Comparison of ENCODE assay signal across 19 cellular contexts in genomic region chr17:79981090-79981489, GRCh38. TPM values are rescaled to one million over a fixed set of nuclear protein-coding genes. Genes with fewer than 3 reads are reported as not detected.
DNase-seq lines count a peak whose midpoint lies in the region; ATAC-seq and TF ChIP-seq lines count a peak whose summit lies in the region.
"Had no signal": no experiment of that assay in that cellular context is flagged by ENCODE, and none has a peak within 500 bp of the region (broad histone marks: within the 10 kb centered on the region; RNA-seq: fewer than 3 reads in every experiment).

No MANE protein-coding gene starts in this region.

- H3K4me3 Mint-ChIP-seq in neural progenitor cell: no peak overlapping the region
- H3K4me3 Mint-ChIP-seq: nephron had no signal

- H2AFZ ChIP-seq in neural progenitor cell (replicated peaks): no peak overlapping the region

- H3K9ac ChIP-seq in neural progenitor cell: no peak overlapping the region

- intact Hi-C loops in cardiac septum (cut with DNase I): no loop called here
- intact Hi-C loops in left ventricle myocardium inferior (cut with micrococcal nuclease): no loop called here

- no peaks in the 10 kb centered on the region for H3K4me1 ChIP-seq in left ventricle myocardium inferior
- H3K4me1 ChIP-seq in neural progenitor cell: peaks cover 15% of the 10 kb centered on the region

- H4K20me1 ChIP-seq in neural progenitor cell (ENCODE audit: low read depth): peaks cover 33% of the 10 kb centered on the region

- no peaks in the 10 kb centered on the region for H3K79me2 ChIP-seq in neural progenitor cell (ENCODE audit: low read depth)

- no peak overlapping the region for H3K27ac ChIP-seq in left ventricle myocardium inferior (replicated peaks)
- H3K27ac ChIP-seq in neural progenitor cell: no peak overlapping the region
- H3K27ac ChIP-seq: adrenal gland, HL-60 had no signal

- peaks cover 10% of the 10 kb centered on the region for H3F3A ChIP-seq in neural progenitor cell (ENCODE audit: low read depth)

- peaks cover 11% of the 10 kb centered on the region for H3K36me3 Mint-ChIP-seq in neural progenitor cell

- H3K27ac Mint-ChIP-seq in neural progenitor cell: peak overlapping the region; percentile 67
- H3K27ac Mint-ChIP-seq: nephron had no signal

- no peaks in the 10 kb centered on the region for H3K9me3 Mint-ChIP-seq in neural progenitor cell
- H3K9me3 Mint-ChIP-seq: nephron had no signal

- peaks cover 9% of the 10 kb centered on the region for H3K27me3 Mint-ChIP-seq in neural progenitor cell (ENCODE audit: insufficient read depth, low read depth)

- H3K4me3 ChIP-seq in left ventricle myocardium inferior (no peak overlapping the region), neural progenitor cell (no peak overlapping the region)
- H3K4me3 ChIP-seq: adrenal gland had no signal

- no peaks in the 10 kb centered on the region for H3K27me3 ChIP-seq in left ventricle myocardium inferior (ENCODE audit: low read depth)
- no peaks in the 10 kb centered on the region for H3K27me3 ChIP-seq in neural progenitor cell
- H3K27me3 ChIP-seq: adrenal gland had no signal

- DNase-seq in cardiac septum (ENCODE audit: low spot score): peak; percentile 50
- DNase-seq in left ventricle myocardium inferior: no peak
- peak; percentile 53 for DNase-seq in ecto neural progenitor cell (ENCODE audit: low spot score)
- peak; percentile 59 for DNase-seq in neural progenitor cell (ENCODE audit: low spot score)
- DNase-seq in activated CD8-positive, alpha-beta memory T cell treated with anti-CD3 and anti-CD28 coated beads for 24 hours: no peak
- no peak for DNase-seq in pons (ENCODE audit: low spot score)
- no peak for DNase-seq in AG08395 (ENCODE audit: low spot score)
- DNase-seq: activated CD4-positive, alpha-beta T cell treated with anti-CD3 and anti-CD28 coated beads, Interleukin-2, amount 50 U/mL, for 1 hour; activated CD8-positive, alpha-beta memory T cell treated with anti-CD3 and anti-CD28 coated beads, Interleukin-2, amount 50 U/mL, for 4 hours; activated gamma-delta T cell; DMS 273 treated with DMSO at 0.1 percent for 48 hours; mesenchymal stem cell; NCI-H1417; NCI-H524; RPMI8226 had no signal

- H3K4me2 ChIP-seq in neural progenitor cell: peak overlapping the region; percentile 56

- no peaks in the 10 kb centered on the region for H3K9me3 ChIP-seq in left ventricle myocardium inferior (replicated peaks)
- H3K9me3 ChIP-seq in neural progenitor cell (ENCODE audit: low read depth): no peaks in the 10 kb centered on the region
- H3K9me3 ChIP-seq: adrenal gland had no signal

- no peak for TF ChIP-seq CTCF in left ventricle myocardium inferior (IDR thresholded peaks at IDR 0.05; ENCODE audit: borderline replicate concordance)
- TF ChIP-seq CTCF in neural progenitor cell (IDR thresholded peaks at IDR 0.05): no peak

- peaks cover 38% of the 10 kb centered on the region for H3K4me1 Mint-ChIP-seq in neural progenitor cell

- H3K36me3 ChIP-seq in left ventricle myocardium inferior (no peaks in the 10 kb centered on the region), neural progenitor cell (no peaks in the 10 kb centered on the region)
- H3K36me3 ChIP-seq: adrenal gland had no signal

- ATAC-seq in GM21529 (IDR thresholded peaks at IDR 0.05; ENCODE audit: unreplicated experiment): no peak

RNA-seq across cellular contexts. Expression of gene TBC1D16, which starts 54.6 kb away (rescaled TPM):
- 17.1 TPM for total RNA-seq in cardiac septum
- total RNA-seq in left ventricle myocardium inferior: 15.9 TPM
- total RNA-seq in neural progenitor cell (ENCODE audit: low replicate concordance): 21.2 and 34.8 TPM in 2 replicates

RNA-seq across cellular contexts. Expression of gene CCDC40, which starts 55.4 kb away (rescaled TPM):
- total RNA-seq in cardiac septum (9.0 TPM), left ventricle myocardium inferior (7.7 TPM), neural progenitor cell (ENCODE audit: low replicate concordance) (7.7 and 11.8 TPM in 2 replicates)

Comparison
In these comparisons a context has a peak if more than half of its experiments do, and no peak if none do; other contexts are left out.
1. DNase-seq: peak in cardiac septum (single experiment), ecto neural progenitor cell (single experiment) and neural progenitor cell (single experiment); none in left ventricle myocardium inferior (single experiment), activated CD8-positive, alpha-beta memory T cell treated with anti-CD3 and anti-CD28 coated beads for 24 hours (single experiment), pons (single experiment) and AG08395 (single experiment).